ENCODE assay signal across 8 cellular contexts in the genomic region with DNA sequence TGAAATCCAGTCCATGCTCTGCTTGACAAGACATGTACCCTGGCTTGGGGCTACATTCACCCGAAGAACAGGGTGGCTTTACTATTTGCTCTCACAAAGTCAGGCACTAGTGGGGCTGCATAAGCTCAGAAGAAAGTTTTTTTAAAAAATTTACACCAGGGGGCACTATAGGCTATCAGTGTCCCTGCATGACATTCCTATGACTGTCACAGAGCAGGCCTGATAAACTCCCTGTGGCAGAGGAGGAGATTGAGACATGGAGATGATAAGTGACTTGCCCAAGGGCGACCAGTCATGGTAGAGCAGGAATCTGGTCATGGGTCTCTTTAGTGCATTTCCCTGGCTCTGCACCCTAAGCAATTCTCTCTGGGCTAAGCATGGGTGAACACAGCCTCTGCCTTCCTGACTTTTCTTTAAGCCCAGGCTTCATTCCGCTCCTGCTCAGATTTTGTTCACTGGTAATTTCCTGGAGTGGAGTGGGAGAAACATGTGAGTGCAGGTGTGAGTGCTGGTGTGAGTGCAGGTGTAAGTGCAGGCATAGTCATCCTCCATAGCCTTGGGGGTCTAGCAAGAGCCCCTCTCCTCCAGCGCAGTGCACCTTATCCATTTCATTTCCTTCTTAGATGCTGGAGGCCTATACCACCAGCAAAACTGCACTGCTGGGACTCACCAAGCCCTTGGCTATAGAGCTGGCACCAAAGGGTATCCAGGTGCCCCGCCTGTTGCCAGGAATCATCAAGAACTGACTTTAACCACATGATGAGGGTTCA.
A peak's percentile ranks its signal among the peaks of the same experiment; 100 is the strongest.
DNase-seq lines count a peak whose midpoint lies in the region; ATAC-seq and TF ChIP-seq lines count a peak whose summit lies in the region.
"Had no signal": no experiment of that assay in that cellular context is flagged by ENCODE, and none has a peak within 500 bp of the region (broad histone marks: within the 10 kb centered on the region; RNA-seq: fewer than 3 reads in every experiment).

No MANE protein-coding gene starts in this region.

- in situ Hi-C loops in KBM-7 (cut with MboI; ENCODE audit: low pct_unique_long_range_greater_than_20kb, low sequenced_read_pairs) = no loop called here

- no peaks in the 10 kb centered on the region for H3K36me3 Mint-ChIP-seq in effector memory CD8-positive, alpha-beta T cell (ENCODE audit: insufficient read depth)

- no peak overlapping the region for H3K4me3 ChIP-seq in WI38 (ENCODE audit: low read depth, low read length)
- H3K4me3 ChIP-seq: skin epidermis had no signal

- peak; percentile 19 for TF ChIP-seq CTCF in WI38 (IDR thresholded peaks at IDR 0.05; ENCODE audit: low read depth, low read length)

- H3K27me3 Mint-ChIP-seq in effector memory CD8-positive, alpha-beta T cell = peaks cover 9 to 18% of the 10 kb centered on the region in 2 donors

- no peak for ATAC-seq in HG02938 (IDR thresholded peaks at IDR 0.05; ENCODE audit: unreplicated experiment)
- ATAC-seq in effector memory CD8-positive, alpha-beta T cell (replicated peaks) = no peak
- ATAC-seq in HG03565 (IDR thresholded peaks at IDR 0.05; ENCODE audit: unreplicated experiment) = no peak

- no peak overlapping the region for H3K27ac Mint-ChIP-seq in effector memory CD8-positive, alpha-beta T cell

- H3K9me3 Mint-ChIP-seq in effector memory CD8-positive, alpha-beta T cell = no peaks in the 10 kb centered on the region

- no peak overlapping the region for H3K4me3 Mint-ChIP-seq in effector memory CD8-positive, alpha-beta T cell

- no peaks in the 10 kb centered on the region for H3K4me1 Mint-ChIP-seq in effector memory CD8-positive, alpha-beta T cell (ENCODE audit: low read depth in 2 of 2)

- peak; percentile 28 for DNase-seq in GM04504 (ENCODE audit: low read depth)
- DNase-seq in KBM-7 = peak; percentile 67
- peak; percentile 48 for DNase-seq in iPS-NIHi11 (ENCODE audit: low spot score)
- DNase-seq in effector memory CD8-positive, alpha-beta T cell = no peak

Comparison
In these comparisons a context has a peak if more than half of its experiments do, and no peak if none do; other contexts are left out.
1. DNase-seq: peak in GM04504 (single experiment), KBM-7 (single experiment) and iPS-NIHi11 (single experiment); none in effector memory CD8-positive, alpha-beta T cell (0 of 3).